Comparison of ENCODE assay signal across 8 cellular contexts in genomic region chr3:12966847-12967750, GRCh38.
A peak's percentile ranks its signal among the peaks of the same experiment; 100 is the strongest.
DNase-seq lines count a peak whose midpoint lies in the region; ATAC-seq and TF ChIP-seq lines count a peak whose summit lies in the region.

No MANE protein-coding gene starts in this region.

- H3K4me1 ChIP-seq in DND-41 (ENCODE audit: insufficient read depth, low read length) = peaks cover 33% of the 10 kb centered on the region
- H3K4me1 ChIP-seq in GM23338 (ENCODE audit: insufficient read depth) = peaks cover 14% of the 10 kb centered on the region; the same call in 1 of the 2 replicates
- peaks cover 30 to 47% of the 10 kb centered on the region in 2 donors for H3K4me1 ChIP-seq in thyroid gland

- ATAC-seq in DND-41 (ENCODE audit: insufficient read depth, low read depth) (peak; percentile 37), GM23338 (peak; percentile 80), HG03439 (IDR thresholded peaks at IDR 0.05; ENCODE audit: unreplicated experiment) (no peak)
- ATAC-seq in central memory CD8-positive, alpha-beta T cell (replicated peaks; ENCODE audit: extremely low read depth, poor library complexity, severe bottlenecking) = peak; percentile 3

- H4K20me1 ChIP-seq in DND-41 (ENCODE audit: insufficient read depth, low read length) = peaks cover 36% of the 10 kb centered on the region
- no peaks in the 10 kb centered on the region; the same call in 1 of the 2 replicates for H4K20me1 ChIP-seq in GM23338 (replicated peaks; ENCODE audit: insufficient read depth)

- TF ChIP-seq CTCF in DND-41 (IDR thresholded peaks at IDR 0.05; ENCODE audit: borderline replicate concordance, extremely low read depth, low read length, poor library complexity, severe bottlenecking) (no peak), GM23338 (conservative IDR thresholded peaks at IDR 0.05; ENCODE audit: low read depth in 2 of 2) (no peak), NB4 (IDR thresholded peaks at IDR 0.05; ENCODE audit: low read depth, low read length) (no peak), thyroid gland (IDR thresholded peaks at IDR 0.05) (peak in 1 of 6 experiments; percentile 9)

- TF ChIP-seq POLR2A in NB4 (IDR thresholded peaks at IDR 0.05; ENCODE audit: extremely low read depth, insufficient read length) (no peak), thyroid gland (IDR thresholded peaks at IDR 0.05) (peak in 1 of 2 donors; percentile 56)

- H3K27ac ChIP-seq in DND-41 (ENCODE audit: low read length) = peak overlapping the region; percentile 28; the same call in 1 of the 2 replicates
- no peak overlapping the region for H3K27ac ChIP-seq in GM23338 (ENCODE audit: low read depth)
- H3K27ac ChIP-seq in thyroid gland = peak overlapping the region in 2 of 3 donors; percentile 29 to 65

- H3K4me1 Mint-ChIP-seq in GM23338 = peaks cover 35% of the 10 kb centered on the region
- peaks cover 85% of the 10 kb centered on the region for H3K4me1 Mint-ChIP-seq in central memory CD8-positive, alpha-beta T cell

- WGBS in thyroid gland, 2 donors = 8 to 18% methylated on average over 30 to 32 of the region's 75 CpGs

- DNase-seq in DND-41 (peak; percentile 43), GM23338 (ENCODE audit: low spot score) (peak; percentile 56), NB4 (ENCODE audit: low read depth) (peak; percentile 30), lung microvascular endothelial cell (ENCODE audit: low read depth in 2 of 2) (peak; percentile 35 to 42), thyroid gland (peak; percentile 23 to 26), NCI-H146 (lab: John Stamatoyannopoulos, UW) (no peak)
- peak in 1 of 2 donors; percentile 18 for DNase-seq in central memory CD8-positive, alpha-beta T cell (ENCODE audit: low spot score in 2 of 2)

- H3K9ac ChIP-seq in DND-41 (ENCODE audit: low read depth, low read length) = peak overlapping the region; percentile 71

- H3K27me3 ChIP-seq in DND-41 (ENCODE audit: insufficient read depth, low read length, poor library complexity) = no peaks in the 10 kb centered on the region
- H3K27me3 ChIP-seq in GM23338 (ENCODE audit: insufficient read depth) = 0 out of 2 replicates have a peak, but pooled peaks cover 2% of the 10 kb centered on the region
- no peaks in the 10 kb centered on the region for H3K27me3 ChIP-seq in thyroid gland

- H3K27me3 Mint-ChIP-seq in GM23338 (ENCODE audit: insufficient read depth, low read depth, poor library complexity) = peaks cover 34% of the 10 kb centered on the region
- no peaks in the 10 kb centered on the region for H3K27me3 Mint-ChIP-seq in central memory CD8-positive, alpha-beta T cell

- peak overlapping the region; percentile 65 for H2AFZ ChIP-seq in DND-41 (ENCODE audit: low read depth, low read length)
- H2AFZ ChIP-seq in GM23338 = peak overlapping the region; percentile 69

- H3K27ac Mint-ChIP-seq in GM23338 = no peak overlapping the region; the same call in 1 of the 2 replicates
- peak overlapping the region; percentile 54 for H3K27ac Mint-ChIP-seq in central memory CD8-positive, alpha-beta T cell (ENCODE audit: low read depth)

- H3K9me3 ChIP-seq in DND-41 (ENCODE audit: insufficient read depth, low read length, severe bottlenecking) (no peaks in the 10 kb centered on the region), thyroid gland (no peaks in the 10 kb centered on the region)

- H3K79me2 ChIP-seq in DND-41 (ENCODE audit: insufficient read depth, low read length) = peaks cover 35% of the 10 kb centered on the region
- H3K79me2 ChIP-seq in GM23338 (replicated peaks; ENCODE audit: insufficient read depth) = peaks cover 48% of the 10 kb centered on the region

- no peaks in the 10 kb centered on the region for H3K9me2 ChIP-seq in GM23338 (ENCODE audit: insufficient read depth)

- H3K4me3 Mint-ChIP-seq in GM23338 = peak overlapping the region; percentile 85
- peak overlapping the region; percentile 64 for H3K4me3 Mint-ChIP-seq in central memory CD8-positive, alpha-beta T cell

- H3K9me3 Mint-ChIP-seq in GM23338 = no peaks in the 10 kb centered on the region
- H3K9me3 Mint-ChIP-seq in central memory CD8-positive, alpha-beta T cell = no peaks in the 10 kb centered on the region

- no peaks in the 10 kb centered on the region for H3K36me3 Mint-ChIP-seq in GM23338 (ENCODE audit: low read depth)
- peaks cover 10% of the 10 kb centered on the region for H3K36me3 Mint-ChIP-seq in central memory CD8-positive, alpha-beta T cell (ENCODE audit: insufficient read depth)

- H3K36me3 ChIP-seq in DND-41 (ENCODE audit: insufficient read depth, low read length) (no peaks in the 10 kb centered on the region), GM23338 (ENCODE audit: insufficient read depth) (no peaks in the 10 kb centered on the region), thyroid gland (no peaks in the 10 kb centered on the region)

- H3K4me3 ChIP-seq in DND-41 (ENCODE audit: low read depth in 1 of 2, low read length in 2 of 2) (peak overlapping the region; percentile 46 to 64; a peak in 3 of 4 replicates), GM23338 (peak overlapping the region; percentile 89), NB4 (ENCODE audit: low read depth, low read length) (peak overlapping the region; percentile 34), thyroid gland (replicated peaks in 1 of 3) (peak overlapping the region; percentile 56 to 97 (median 84))

- intact Hi-C loops in thyroid gland (cut with DNase I) = no loop called here

- H3F3A ChIP-seq in GM23338 (replicated peaks; ENCODE audit: low read depth) = no peaks in the 10 kb centered on the region

- H3K4me2 ChIP-seq in DND-41 (ENCODE audit: insufficient read depth, low read length) = peak overlapping the region; percentile 87
- H3K4me2 ChIP-seq in GM23338 = peak overlapping the region; percentile 95

TF ChIP-seq in GM23338, 12 proteins besides CTCF, POLR2A, EP300 and RAD21:
- TF ChIP-seq POLR2AphosphoS5 (IDR thresholded peaks at IDR 0.05; ENCODE audit: low read depth) = peak; percentile 40; the same call in 1 of the 2 replicates
- TF ChIP-seq JUNB (IDR thresholded peaks at IDR 0.05; ENCODE audit: unreplicated experiment) = no peak

Comparison
In these comparisons a context has a peak if more than half of its experiments do, and no peak if none do; other contexts are left out.
1. H3K4me3 ChIP-seq: peak in every context shown above with its lines; median percentile 89 in GM23338; 84 in thyroid gland; 55 in DND-41; 34 in NB4.